In genomic region chr5:135387629-135387960, GRCh38 we compare ENCODE assay signal across 13 cellular contexts. TPM values are rescaled to one million over a fixed set of nuclear protein-coding genes. Genes with fewer than 3 reads are reported as not detected.
DNase-seq lines count a peak whose midpoint lies in the region; ATAC-seq and TF ChIP-seq lines count a peak whose summit lies in the region.
"Had no signal": no experiment of that assay in that cellular context is flagged by ENCODE, and none has a peak within 500 bp of the region (broad histone marks: within the 10 kb centered on the region; RNA-seq: fewer than 3 reads in every experiment).

No MANE protein-coding gene starts in this region.

- H3K27ac ChIP-seq in layer of hippocampus (ENCODE audit: low read depth, low read length) (peak overlapping the region; percentile 21), ascending aorta (peak overlapping the region in 1 of 2 donors; percentile 34)
- H3K27ac ChIP-seq: VCaP had no signal

- H3K27me3 Mint-ChIP-seq in activated naive CD8-positive, alpha-beta T cell = no peaks in the 10 kb centered on the region
- no peaks in the 10 kb centered on the region for H3K27me3 Mint-ChIP-seq in activated naive CD8-positive, alpha-beta T cell treated with anti-CD3 and anti-CD28 coated beads, Interleukin-2, amount 50 U/mL, for 24 hours
- no peaks in the 10 kb centered on the region for H3K27me3 Mint-ChIP-seq in activated T-helper 17 cell treated with anti-CD3 and anti-CD28 coated beads, Interleukin-2, amount 50 U/mL, for 72 hours
- no peaks in the 10 kb centered on the region for H3K27me3 Mint-ChIP-seq in type B pancreatic cell
- H3K27me3 Mint-ChIP-seq in activated T-cell treated with anti-CD3 and anti-CD28 coated beads, Interleukin-2, amount 50 U/mL, for 72 hours (ENCODE audit: low read depth) = no peaks in the 10 kb centered on the region

- ATAC-seq in activated naive CD8-positive, alpha-beta T cell treated with anti-CD3 and anti-CD28 coated beads, Interleukin-2, amount 50 U/mL, for 24 hours = no peak
- no peak for ATAC-seq in activated T-helper 17 cell treated with anti-CD3 and anti-CD28 coated beads, Interleukin-2, amount 50 U/mL, for 72 hours (replicated peaks)
- no peak for ATAC-seq in HG02678 (IDR thresholded peaks at IDR 0.05; ENCODE audit: unreplicated experiment)
- ATAC-seq in activated T-cell treated with anti-CD3 and anti-CD28 coated beads, Interleukin-2, amount 50 U/mL, for 72 hours (replicated peaks in 1 of 2) = no peak

- TF ChIP-seq CTCF in type B pancreatic cell (conservative IDR thresholded peaks at IDR 0.05) = no peak
- TF ChIP-seq CTCF in ascending aorta (IDR thresholded peaks at IDR 0.05) = no peak

- peaks cover 25% of the 10 kb centered on the region for H3K36me3 Mint-ChIP-seq in activated naive CD8-positive, alpha-beta T cell
- H3K36me3 Mint-ChIP-seq in activated naive CD8-positive, alpha-beta T cell treated with anti-CD3 and anti-CD28 coated beads, Interleukin-2, amount 50 U/mL, for 24 hours (ENCODE audit: low read depth) = peaks cover 57% of the 10 kb centered on the region
- peaks cover 88% of the 10 kb centered on the region for H3K36me3 Mint-ChIP-seq in activated T-helper 17 cell treated with anti-CD3 and anti-CD28 coated beads, Interleukin-2, amount 50 U/mL, for 72 hours (ENCODE audit: low read depth)
- H3K36me3 Mint-ChIP-seq in type B pancreatic cell = peaks cover 40% of the 10 kb centered on the region
- H3K36me3 Mint-ChIP-seq in activated T-cell treated with anti-CD3 and anti-CD28 coated beads, Interleukin-2, amount 50 U/mL, for 72 hours (ENCODE audit: insufficient read depth in 2 of 2) = peaks cover 2 to 7% of the 10 kb centered on the region in 2 donors

- DNase-seq in activated naive CD8-positive, alpha-beta T cell treated with anti-CD3 and anti-CD28 coated beads, Interleukin-2, amount 50 U/mL, for 24 hours = no peak
- DNase-seq in type B pancreatic cell (ENCODE audit: extremely low spot score, unreplicated experiment) (no peak), ascending aorta (ENCODE audit: low spot score in 2 of 2) (no peak)
- DNase-seq in activated T-cell treated with anti-CD3 and anti-CD28 coated beads, Interleukin-2, amount 50 U/mL, for 72 hours = no peak
- DNase-seq: central memory CD4-positive, alpha-beta T cell; mesendoderm; NCI-H1694 had no signal

- H3K36me3 ChIP-seq in ascending aorta = peaks cover 21 to 41% of the 10 kb centered on the region in 2 donors

- H3K27ac Mint-ChIP-seq in activated naive CD8-positive, alpha-beta T cell = no peak overlapping the region
- no peak overlapping the region for H3K27ac Mint-ChIP-seq in activated naive CD8-positive, alpha-beta T cell treated with anti-CD3 and anti-CD28 coated beads, Interleukin-2, amount 50 U/mL, for 24 hours
- H3K27ac Mint-ChIP-seq in activated T-helper 17 cell treated with anti-CD3 and anti-CD28 coated beads, Interleukin-2, amount 50 U/mL, for 72 hours = peak overlapping the region; percentile 14
- peak overlapping the region; percentile 94 for H3K27ac Mint-ChIP-seq in type B pancreatic cell
- H3K27ac Mint-ChIP-seq in activated T-cell treated with anti-CD3 and anti-CD28 coated beads, Interleukin-2, amount 50 U/mL, for 72 hours = no peak overlapping the region

- H3K4me3 ChIP-seq in ascending aorta = no peak overlapping the region

- H3K9me3 Mint-ChIP-seq in activated naive CD8-positive, alpha-beta T cell (ENCODE audit: low read depth) = no peaks in the 10 kb centered on the region
- no peaks in the 10 kb centered on the region for H3K9me3 Mint-ChIP-seq in activated naive CD8-positive, alpha-beta T cell treated with anti-CD3 and anti-CD28 coated beads, Interleukin-2, amount 50 U/mL, for 24 hours
- no peaks in the 10 kb centered on the region for H3K9me3 Mint-ChIP-seq in activated T-helper 17 cell treated with anti-CD3 and anti-CD28 coated beads, Interleukin-2, amount 50 U/mL, for 72 hours
- no peaks in the 10 kb centered on the region for H3K9me3 Mint-ChIP-seq in type B pancreatic cell
- no peaks in the 10 kb centered on the region for H3K9me3 Mint-ChIP-seq in activated T-cell treated with anti-CD3 and anti-CD28 coated beads, Interleukin-2, amount 50 U/mL, for 72 hours

- H3K27me3 ChIP-seq in layer of hippocampus (ENCODE audit: control insufficient read depth, insufficient read depth, low read length) = no peaks in the 10 kb centered on the region
- no peaks in the 10 kb centered on the region for H3K27me3 ChIP-seq in ascending aorta

- H3K9me3 ChIP-seq in ascending aorta = no peaks in the 10 kb centered on the region

- intact Hi-C loops in ascending aorta (cut with DNase I) = no loop called here

- peak overlapping the region; percentile 20 for H3K4me3 Mint-ChIP-seq in activated naive CD8-positive, alpha-beta T cell
- H3K4me3 Mint-ChIP-seq in activated naive CD8-positive, alpha-beta T cell treated with anti-CD3 and anti-CD28 coated beads, Interleukin-2, amount 50 U/mL, for 24 hours = no peak overlapping the region
- no peak overlapping the region for H3K4me3 Mint-ChIP-seq in activated T-helper 17 cell treated with anti-CD3 and anti-CD28 coated beads, Interleukin-2, amount 50 U/mL, for 72 hours
- H3K4me3 Mint-ChIP-seq in type B pancreatic cell = no peak overlapping the region
- H3K4me3 Mint-ChIP-seq in activated T-cell treated with anti-CD3 and anti-CD28 coated beads, Interleukin-2, amount 50 U/mL, for 72 hours = no peak overlapping the region

- H3K4me1 ChIP-seq in ascending aorta = peaks cover 9 to 18% of the 10 kb centered on the region in 2 donors

- H3K4me1 Mint-ChIP-seq in activated naive CD8-positive, alpha-beta T cell (ENCODE audit: low read depth) = peaks cover 56% of the 10 kb centered on the region
- peaks cover 35% of the 10 kb centered on the region for H3K4me1 Mint-ChIP-seq in activated naive CD8-positive, alpha-beta T cell treated with anti-CD3 and anti-CD28 coated beads, Interleukin-2, amount 50 U/mL, for 24 hours
- peaks cover 30% of the 10 kb centered on the region for H3K4me1 Mint-ChIP-seq in activated T-helper 17 cell treated with anti-CD3 and anti-CD28 coated beads, Interleukin-2, amount 50 U/mL, for 72 hours
- peaks cover 24% of the 10 kb centered on the region for H3K4me1 Mint-ChIP-seq in type B pancreatic cell (ENCODE audit: unreplicated experiment)
- peaks cover 53% of the 10 kb centered on the region for H3K4me1 Mint-ChIP-seq in activated T-cell treated with anti-CD3 and anti-CD28 coated beads, Interleukin-2, amount 50 U/mL, for 72 hours (ENCODE audit: low read depth)

RNA-seq across cellular contexts. Expression of gene MACROH2A1, which starts 11.4 kb away (rescaled TPM):
- 100 to 1,000 TPM in 1 of 2 donors, 10 to 100 TPM in 1; 84.8 to 173 TPM for total RNA-seq in activated T-helper 17 cell treated with anti-CD3 and anti-CD28 coated beads, Interleukin-2, amount 50 U/mL, for 72 hours
- total RNA-seq in type B pancreatic cell (ENCODE audit: low replicate concordance) = 241 and 254 TPM in 2 replicates
- total RNA-seq in activated T-cell treated with anti-CD3 and anti-CD28 coated beads, Interleukin-2, amount 50 U/mL, for 72 hours = 100 to 1,000 TPM; 136 to 140 TPM
- total RNA-seq in ascending aorta = 216 TPM

RNA-seq across cellular contexts. Expression of gene DCANP1, which starts 59.6 kb away (rescaled TPM):
- not detected for total RNA-seq in activated T-helper 17 cell treated with anti-CD3 and anti-CD28 coated beads, Interleukin-2, amount 50 U/mL, for 72 hours
- total RNA-seq in type B pancreatic cell (ENCODE audit: low replicate concordance) = not detected in 2 replicates
- not detected for total RNA-seq in activated T-cell treated with anti-CD3 and anti-CD28 coated beads, Interleukin-2, amount 50 U/mL, for 72 hours
- total RNA-seq in ascending aorta = not detected
- total RNA-seq: renal cortical epithelial cell had no signal

Comparison
In these comparisons a context has a peak if more than half of its experiments do, and no peak if none do; other contexts are left out.
1. H3K27ac Mint-ChIP-seq: peak in activated T-helper 17 cell treated with anti-CD3 and anti-CD28 coated beads, Interleukin-2, amount 50 U/mL, for 72 hours (single experiment) and type B pancreatic cell (single experiment); none in activated naive CD8-positive, alpha-beta T cell (single experiment), activated naive CD8-positive, alpha-beta T cell treated with anti-CD3 and anti-CD28 coated beads, Interleukin-2, amount 50 U/mL, for 24 hours (single experiment) and activated T-cell treated with anti-CD3 and anti-CD28 coated beads, Interleukin-2, amount 50 U/mL, for 72 hours (single experiment).